In the genomic region with DNA sequence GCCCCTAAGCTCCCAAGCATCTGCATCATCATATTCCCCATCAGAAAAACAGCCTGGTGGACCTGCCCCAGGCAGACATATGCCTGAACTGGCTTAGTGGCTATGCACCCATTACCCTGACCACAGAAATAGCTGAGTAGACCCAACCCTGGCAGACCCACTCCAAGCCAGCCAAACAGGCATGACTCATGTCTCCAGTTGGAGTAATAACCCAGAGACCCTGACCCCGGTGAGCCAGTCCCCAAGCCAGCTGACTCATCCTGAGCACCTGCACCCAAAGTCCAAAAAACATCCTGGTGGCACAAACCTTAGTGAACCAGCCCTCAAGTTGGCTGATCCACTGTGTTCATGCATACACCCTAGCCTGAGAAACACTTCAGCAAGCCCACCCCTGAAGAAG, we compare ENCODE assay signal across 24 cellular contexts.
"Had no signal": no experiment of that assay in that cellular context is flagged by ENCODE, and none has a peak within 500 bp of the region (broad histone marks: within the 10 kb centered on the region; RNA-seq: fewer than 3 reads in every experiment).

No MANE protein-coding gene starts in this region.

- H3K4me1 Mint-ChIP-seq: stimulated activated effector memory CD8-positive, alpha-beta T cell treated with anti-CD3 and anti-CD28 coated beads, Interleukin-12 subunit alpha, Interleukin-12 subunit beta, amount 100 ng/mL, for 72 hours; stimulated activated memory B cell treated with anti-CD40 and anti-IgM and Interleukin-4, amounts not matched to agents 10 μg/mL and 1 μg/mL and 100 μg/mL, for 72 hours; stimulated activated naive B cell treated with anti-CD40 and anti-IgM and Interleukin-4, amounts not matched to agents 10 μg/mL and 1 μg/mL and 100 μg/mL, for 72 hours; stimulated activated naive CD8-positive, alpha-beta T cell treated with anti-CD3 and anti-CD28 coated beads, Interleukin-15, amount 100 ng/mL, for 72 hours had no signal

- DNase-seq: stimulated activated CD4-positive, alpha-beta T cell treated with anti-CD3 and anti-CD28 coated beads, Interleukin-2, amount 100 ng/mL, for 48 hours; stimulated activated CD4-positive, alpha-beta T cell treated with anti-CD3 and anti-CD28 coated beads, Interleukin-4, amount 100 ng/mL, for 1 hour; stimulated activated CD4-positive, alpha-beta T cell treated with anti-CD3 and anti-CD28 coated beads, Interleukin-4, amount 100 ng/mL, for 24 hours; stimulated activated CD4-positive, alpha-beta T cell treated with anti-CD3 and anti-CD28 coated beads, Interleukin-4, amount 100 ng/mL, for 4 hours; stimulated activated CD8-positive, alpha-beta memory T cell treated with anti-CD3 and anti-CD28 coated beads, Interleukin-4, amount 100 ng/mL, for 48 hours; stimulated activated naive B cell treated with anti-CD40 and anti-IgM and Interleukin-4, amounts not matched to agents 10 μg/mL and 1 μg/mL and 100 μg/mL, for 72 hours; stimulated activated naive CD4-positive, alpha-beta T cell; stimulated activated naive CD4-positive, alpha-beta T cell treated with Interleukin-2 at 50 U/mL for 16 hours; stimulated activated naive CD8-positive, alpha-beta T cell treated with anti-CD3 and anti-CD28 coated beads, Interleukin-15, amount 100 ng/mL, for 72 hours; stimulated activated naive CD8-positive, alpha-beta T cell treated with anti-CD3 and anti-CD28 coated beads, Interleukin-15, Interleukin-2, amounts not matched to agents 100 U/mL and 50 U/mL, for 24 hours; stomach; substantia nigra; testis; thyroid gland; tibial artery; transverse colon; trophoblast cell; upper lobe of left lung; upper lobe of right lung; uterus had no signal

- H3K4me3 Mint-ChIP-seq: stimulated activated effector memory CD8-positive, alpha-beta T cell treated with anti-CD3 and anti-CD28 coated beads, Interleukin-12 subunit alpha, Interleukin-12 subunit beta, amount 100 ng/mL, for 72 hours; stimulated activated memory B cell treated with anti-CD40 and anti-IgM and Interleukin-4, amounts not matched to agents 10 μg/mL and 1 μg/mL and 100 μg/mL, for 72 hours; stimulated activated naive B cell treated with anti-CD40 and anti-IgM and Interleukin-4, amounts not matched to agents 10 μg/mL and 1 μg/mL and 100 μg/mL, for 72 hours; stimulated activated naive CD8-positive, alpha-beta T cell treated with anti-CD3 and anti-CD28 coated beads, Interleukin-15, amount 100 ng/mL, for 72 hours; stimulated activated naive CD8-positive, alpha-beta T cell treated with anti-CD3 and anti-CD28 coated beads, Interleukin-15, Interleukin-2, amounts not matched to agents 100 ng/mL and 50 ng/mL, for 24 hours; type B pancreatic cell had no signal

- H3K27ac Mint-ChIP-seq: stimulated activated effector memory CD8-positive, alpha-beta T cell treated with anti-CD3 and anti-CD28 coated beads, Interleukin-12 subunit alpha, Interleukin-12 subunit beta, amount 100 ng/mL, for 72 hours; stimulated activated memory B cell treated with anti-CD40 and anti-IgM and Interleukin-4, amounts not matched to agents 10 μg/mL and 1 μg/mL and 100 μg/mL, for 72 hours; stimulated activated naive B cell treated with anti-CD40 and anti-IgM and Interleukin-4, amounts not matched to agents 10 μg/mL and 1 μg/mL and 100 μg/mL, for 72 hours; stimulated activated naive CD8-positive, alpha-beta T cell treated with anti-CD3 and anti-CD28 coated beads, Interleukin-15, amount 100 ng/mL, for 72 hours; stimulated activated naive CD8-positive, alpha-beta T cell treated with anti-CD3 and anti-CD28 coated beads, Interleukin-15, Interleukin-2, amounts not matched to agents 100 ng/mL and 50 ng/mL, for 24 hours; type B pancreatic cell had no signal

- ATAC-seq: stimulated activated effector memory CD8-positive, alpha-beta T cell treated with anti-CD3 and anti-CD28 coated beads, Interleukin-12 subunit alpha, Interleukin-12 subunit beta, amount 100 ng/mL, for 72 hours; stimulated activated memory B cell treated with anti-CD40 and anti-IgM and Interleukin-4, amounts not matched to agents 10 μg/mL and 1 μg/mL and 100 μg/mL, for 72 hours; stimulated activated naive B cell treated with anti-CD40 and anti-IgM and Interleukin-4, amounts not matched to agents 10 μg/mL and 1 μg/mL and 100 μg/mL, for 72 hours; stimulated activated naive CD8-positive, alpha-beta T cell treated with anti-CD3 and anti-CD28 coated beads, Interleukin-15, amount 100 ng/mL, for 72 hours; stimulated activated naive CD8-positive, alpha-beta T cell treated with anti-CD3 and anti-CD28 coated beads, Interleukin-15, Interleukin-2, amounts not matched to agents 100 U/mL and 50 U/mL, for 24 hours had no signal

- H3K27me3 Mint-ChIP-seq: stimulated activated naive B cell treated with anti-CD40 and anti-IgM and Interleukin-4, amounts not matched to agents 10 μg/mL and 1 μg/mL and 100 μg/mL, for 72 hours; stimulated activated naive CD8-positive, alpha-beta T cell treated with anti-CD3 and anti-CD28 coated beads, Interleukin-15, amount 100 ng/mL, for 72 hours; stimulated activated naive CD8-positive, alpha-beta T cell treated with anti-CD3 and anti-CD28 coated beads, Interleukin-15, Interleukin-2, amounts not matched to agents 100 ng/mL and 50 ng/mL, for 24 hours; type B pancreatic cell had no signal

- H3K36me3 Mint-ChIP-seq: stimulated activated effector memory CD8-positive, alpha-beta T cell treated with anti-CD3 and anti-CD28 coated beads, Interleukin-12 subunit alpha, Interleukin-12 subunit beta, amount 100 ng/mL, for 72 hours; type B pancreatic cell had no signal
